In genomic region chr7:100215895-100216294, GRCh38 we compare ENCODE assay signal across 13 cellular contexts. TPM values are rescaled to one million over a fixed set of nuclear protein-coding genes. Genes with fewer than 3 reads are reported as not detected.
DNase-seq lines count a peak whose midpoint lies in the region; ATAC-seq and TF ChIP-seq lines count a peak whose summit lies in the region.
"Had no signal": no experiment of that assay in that cellular context is flagged by ENCODE, and none has a peak within 500 bp of the region (broad histone marks: within the 10 kb centered on the region; RNA-seq: fewer than 3 reads in every experiment).

No MANE protein-coding gene starts in this region.

- H3K4me1 ChIP-seq in sigmoid colon = no peaks in the 10 kb centered on the region

- intact Hi-C loops in activated CD4-positive, alpha-beta T cell treated with anti-CD3 and anti-CD28 coated beads for 36 hours (cut with DNase I, micrococcal nuclease) = loop anchor here (5.0 kb wide), 2 partner anchors 39 to 49 kb away; partner anchors contain the start of genes GAL3ST4 (in 1 of the 2), GPC2 (in 1 of the 2) and STAG3 (in 1 of the 2)
- intact Hi-C loops in sigmoid colon (cut with DNase I) = loop anchor here (2.0 to 10.0 kb wide), 2 partner anchors 83 to 231 kb away; no protein-coding TSS in a partner anchor

- CTCF ChIA-PET in activated CD4-positive, alpha-beta T cell treated with anti-CD3 and anti-CD28 coated beads for 36 hours (lab: Charles Lee) = interaction anchor here (0.7 to 3.1 kb wide), 5 partner anchors 26 to 87 kb away, joined by 3 to 20 read pairs (median 3); partner anchors contain the start of genes GPC2 and STAG3

- no peak for TF ChIP-seq EP300 in sigmoid colon (IDR thresholded peaks at IDR 0.05)

- H3K4me1 Mint-ChIP-seq in activated CD4-positive, alpha-beta T cell treated with anti-CD3 and anti-CD28 coated beads for 36 hours = peaks cover 54% of the 10 kb centered on the region

- no peak overlapping the region for H2AFZ ChIP-seq in SU-DHL-6 (ENCODE audit: low read depth, low read length, severe bottlenecking)

- peaks cover 21% of the 10 kb centered on the region for H3K36me3 Mint-ChIP-seq in activated CD4-positive, alpha-beta T cell treated with anti-CD3 and anti-CD28 coated beads for 36 hours (ENCODE audit: low read depth)

- ATAC-seq in activated CD4-positive, alpha-beta T cell treated with anti-CD3 and anti-CD28 coated beads for 36 hours = no peak
- ATAC-seq in HG03565 (IDR thresholded peaks at IDR 0.05; ENCODE audit: unreplicated experiment) = no peak

- H3K9me3 Mint-ChIP-seq in activated CD4-positive, alpha-beta T cell treated with anti-CD3 and anti-CD28 coated beads for 36 hours (ENCODE audit: low read depth) = no peaks in the 10 kb centered on the region

- H3K9me3 ChIP-seq in SU-DHL-6 (ENCODE audit: insufficient read depth, low read length) = no peaks in the 10 kb centered on the region
- H3K9me3 ChIP-seq in sigmoid colon = no peaks in the 10 kb centered on the region
- H3K9me3 ChIP-seq: tibial nerve had no signal

- peak overlapping the region; percentile 95 for H3K27ac ChIP-seq in SU-DHL-6 (ENCODE audit: low read depth, low read length)
- peak overlapping the region in 2 of 4 donors; percentile 27 to 41 for H3K27ac ChIP-seq in sigmoid colon
- H3K27ac ChIP-seq: tibial nerve had no signal

- TF ChIP-seq CTCF in SU-DHL-6 (IDR thresholded peaks at IDR 0.05; ENCODE audit: insufficient read depth, low read length, poor library complexity, severe bottlenecking) = no peak
- no peak for TF ChIP-seq CTCF in fibroblast of villous mesenchyme (IDR thresholded peaks at IDR 0.05; ENCODE audit: insufficient read depth, low read depth, low read length)
- TF ChIP-seq CTCF in sigmoid colon (IDR thresholded peaks at IDR 0.05) = no peak

- H3K79me2 ChIP-seq in SU-DHL-6 (ENCODE audit: insufficient read depth, low read length) = peaks cover 11% of the 10 kb centered on the region; the same call in 1 of the 2 replicates

- no peaks in the 10 kb centered on the region for H3K27me3 Mint-ChIP-seq in activated CD4-positive, alpha-beta T cell treated with anti-CD3 and anti-CD28 coated beads for 36 hours

- H3K36me3 ChIP-seq in SU-DHL-6 (ENCODE audit: low read length) (no peaks in the 10 kb centered on the region), sigmoid colon (peaks cover 0 to 5% (median 0%) of the 10 kb centered on the region in 4 donors)

- no peak for DNase-seq in activated CD4-positive, alpha-beta T cell treated with anti-CD3 and anti-CD28 coated beads for 36 hours
- no peak for DNase-seq in activated CD4-positive, alpha-beta T cell treated with anti-CD3 and anti-CD28 coated beads, Interleukin-2, amount 50 U/mL, for 48 hours
- DNase-seq in fibroblast of villous mesenchyme (ENCODE audit: low read depth) = peak; percentile 3
- peak; percentile 85 for DNase-seq in sigmoid colon
- no peak for DNase-seq in NOMO-1 (lab: John Stamatoyannopoulos, UW; ENCODE audit: unreplicated experiment in 2 of 2)
- no peak for DNase-seq in RPMI8226
- DNase-seq: T-helper 9 cell had no signal

- TF ChIP-seq POLR2A in sigmoid colon (IDR thresholded peaks at IDR 0.05) = no peak

- POLR2A ChIA-PET in activated CD4-positive, alpha-beta T cell treated with anti-CD3 and anti-CD28 coated beads for 36 hours (lab: Charles Lee) = no interaction called here

- H3F3A ChIP-seq in SU-DHL-6 (ENCODE audit: insufficient read depth) = peaks cover 65% of the 10 kb centered on the region

- H3K27ac Mint-ChIP-seq in activated CD4-positive, alpha-beta T cell treated with anti-CD3 and anti-CD28 coated beads for 36 hours = peak overlapping the region; percentile 4

- peak overlapping the region; percentile 9; the same call in 1 of the 2 replicates for H3K9ac ChIP-seq in SU-DHL-6 (ENCODE audit: low read length)

- H3K27me3 ChIP-seq in SU-DHL-6 (ENCODE audit: low read length) = no peaks in the 10 kb centered on the region
- no peaks in the 10 kb centered on the region for H3K27me3 ChIP-seq in sigmoid colon
- H3K27me3 ChIP-seq: tibial nerve had no signal

- no peaks in the 10 kb centered on the region for H4K20me1 ChIP-seq in SU-DHL-6 (ENCODE audit: low read depth, low read length)

- WGBS in sigmoid colon, 2 donors = 77 to 78% methylated on average over 6 of the region's 6 CpGs

- no peaks in the 10 kb centered on the region for H3K9me2 ChIP-seq in SU-DHL-6 (replicated peaks; ENCODE audit: insufficient read depth, low read length)

- H3K4me3 Mint-ChIP-seq in activated CD4-positive, alpha-beta T cell treated with anti-CD3 and anti-CD28 coated beads for 36 hours = no peak overlapping the region

- H3K4me2 ChIP-seq in SU-DHL-6 (ENCODE audit: low read depth, low read length, poor library complexity, severe bottlenecking) = peak overlapping the region; percentile 73

- H3K4me3 ChIP-seq in SU-DHL-6 (ENCODE audit: insufficient read depth, low read length, poor library complexity, severe bottlenecking) = no peak overlapping the region
- H3K4me3 ChIP-seq in fibroblast of villous mesenchyme (ENCODE audit: low read depth, low read length) = no peak overlapping the region
- H3K4me3 ChIP-seq in sigmoid colon = no peak overlapping the region
- H3K4me3 ChIP-seq: tibial nerve had no signal

RNA-seq across cellular contexts. Expression of gene PVRIG, which starts 3.9 kb away (rescaled TPM):
- total RNA-seq in activated CD4-positive, alpha-beta T cell treated with anti-CD3 and anti-CD28 coated beads for 36 hours = 10 to 100 TPM; 26.9 to 27.7 TPM
- total RNA-seq in fibroblast of villous mesenchyme (not detected in 2 replicates), sigmoid colon (under 1 TPM in 3 of 4 donors, not detected in 1; 0.16 to 0.95 (median 0.36) TPM)
- polyA plus RNA-seq in sigmoid colon = 10 to 100 TPM in 1 of 3 donors, under 1 TPM in 1, not detected in 1; 0.60 to 12.0 TPM
- total RNA-seq: LHCN-M2, skeletal muscle tissue had no signal
- polyA plus RNA-seq: endothelial cell of umbilical vein had no signal

RNA-seq across cellular contexts. Expression of gene STAG3, which starts 38.2 kb away (rescaled TPM):
- 10 to 100 TPM; 24.7 to 28.3 TPM for total RNA-seq in activated CD4-positive, alpha-beta T cell treated with anti-CD3 and anti-CD28 coated beads for 36 hours
- under 0.01 and 0.64 TPM in 2 replicates for total RNA-seq in fibroblast of villous mesenchyme
- total RNA-seq in sigmoid colon = under 1 TPM in 2 of 4 donors, not detected in 2; 0.14 to 0.36 TPM
- polyA plus RNA-seq in sigmoid colon = 10 to 100 TPM in 1 of 3 donors, 1 to 10 TPM in 1, under 1 TPM in 1; 0.92 to 32.6 (median 3.6) TPM

RNA-seq across cellular contexts. Expression of gene GPC2, which starts 38.7 kb away (rescaled TPM):
- 1 to 10 TPM; 5.3 to 6.1 TPM for total RNA-seq in activated CD4-positive, alpha-beta T cell treated with anti-CD3 and anti-CD28 coated beads for 36 hours
- 0.43 and 2.9 TPM in 2 replicates for total RNA-seq in fibroblast of villous mesenchyme
- 1 to 10 TPM in 1 of 4 donors, under 1 TPM in 3; 0.41 to 1.7 (median 0.60) TPM for total RNA-seq in sigmoid colon
- 1 to 10 TPM in 1 of 3 donors, not detected in 2; 5.3 TPM for polyA plus RNA-seq in sigmoid colon

RNA-seq across cellular contexts. Expression of gene GAL3ST4, which starts 47.5 kb away (rescaled TPM):
- total RNA-seq in activated CD4-positive, alpha-beta T cell treated with anti-CD3 and anti-CD28 coated beads for 36 hours = 1 to 10 TPM; 4.6 to 7.2 TPM
- 1.9 and 2.2 TPM in 2 replicates for total RNA-seq in fibroblast of villous mesenchyme
- 1 to 10 TPM; 1.2 to 6.4 (median 3.1) TPM for total RNA-seq in sigmoid colon
- 1 to 10 TPM; 1.2 to 6.2 (median 3.9) TPM for polyA plus RNA-seq in sigmoid colon

RNA-seq across cellular contexts. Expression of gene TRAPPC14, which starts 57.4 kb away (rescaled TPM):
- 10 to 100 TPM; 15.0 to 17.6 TPM for total RNA-seq in activated CD4-positive, alpha-beta T cell treated with anti-CD3 and anti-CD28 coated beads for 36 hours
- total RNA-seq in fibroblast of villous mesenchyme = 11.9 and 14.2 TPM in 2 replicates
- 10 to 100 TPM in 1 of 4 donors, 1 to 10 TPM in 3; 3.9 to 11.6 (median 6.3) TPM for total RNA-seq in sigmoid colon
- polyA plus RNA-seq in sigmoid colon = 10 to 100 TPM; 14.4 to 39.3 (median 15.3) TPM

Comparison
In these comparisons a context has a peak if more than half of its experiments do, and no peak if none do; other contexts are left out.
1. DNase-seq: peak in fibroblast of villous mesenchyme (single experiment) and sigmoid colon (single experiment); none in activated CD4-positive, alpha-beta T cell treated with anti-CD3 and anti-CD28 coated beads for 36 hours (single experiment), activated CD4-positive, alpha-beta T cell treated with anti-CD3 and anti-CD28 coated beads, Interleukin-2, amount 50 U/mL, for 48 hours (0 of 2), NOMO-1 (0 of 2) and RPMI8226 (single experiment).
2. RNA of gene PVRIG, which starts 3.9 kb away (total RNA-seq): 26.9 to 27.7 TPM in activated CD4-positive, alpha-beta T cell treated with anti-CD3 and anti-CD28 coated beads for 36 hours; 0.16 to 0.95 TPM in sigmoid colon and not detected in fibroblast of villous mesenchyme; every median in the first group is over 10 times any median in the second.
3. RNA of gene STAG3, which starts 38.2 kb away (total RNA-seq): 24.7 to 28.3 TPM in activated CD4-positive, alpha-beta T cell treated with anti-CD3 and anti-CD28 coated beads for 36 hours; 0.14 to 0.36 TPM in sigmoid colon and under 0.01 to 0.64 TPM in fibroblast of villous mesenchyme; every median in the first group is over 10 times any median in the second.